Comparison of ENCODE assay signal across 12 cellular contexts in genomic region chr12:80802652-80803051, GRCh38.
DNase-seq lines count a peak whose midpoint lies in the region; ATAC-seq lines count a peak whose summit lies in the region.
"Had no signal": no experiment of that assay in that cellular context is flagged by ENCODE, and none has a peak within 500 bp of the region (broad histone marks: within the 10 kb centered on the region; RNA-seq: fewer than 3 reads in every experiment).

No MANE protein-coding gene starts in this region.

- DNase-seq in NCI-H69 (lab: John Stamatoyannopoulos, UW) (no peak), amniotic stem cell (lab: John Stamatoyannopoulos, UW) (no peak), SKM-1 treated with dmso at 0.1 percent for 144 hours (lab: John Stamatoyannopoulos, UW; ENCODE audit: unreplicated experiment) (no peak), superior temporal gyrus (ENCODE audit: extremely low spot score) (no peak)
- DNase-seq: activated CD4-positive, alpha-beta T cell treated with anti-CD3 and anti-CD28 coated beads for 1 hour; aorta; dorsolateral prefrontal cortex; NCI-H2029 treated with DMSO at 0.1 percent for 48 hours had no signal

- ATAC-seq in GM18870 (IDR thresholded peaks at IDR 0.05; ENCODE audit: unreplicated experiment): peak; percentile 75
- ATAC-seq in GM21526 (IDR thresholded peaks at IDR 0.05; ENCODE audit: low FRiP score, unreplicated experiment): peak; percentile 92
- peak; percentile 79 for ATAC-seq in HG02981 (IDR thresholded peaks at IDR 0.05; ENCODE audit: unreplicated experiment)
- peak; percentile 93 for ATAC-seq in HG03565 (IDR thresholded peaks at IDR 0.05; ENCODE audit: unreplicated experiment)
